ENCODE assay signal across 16 cellular contexts in the genomic region with DNA sequence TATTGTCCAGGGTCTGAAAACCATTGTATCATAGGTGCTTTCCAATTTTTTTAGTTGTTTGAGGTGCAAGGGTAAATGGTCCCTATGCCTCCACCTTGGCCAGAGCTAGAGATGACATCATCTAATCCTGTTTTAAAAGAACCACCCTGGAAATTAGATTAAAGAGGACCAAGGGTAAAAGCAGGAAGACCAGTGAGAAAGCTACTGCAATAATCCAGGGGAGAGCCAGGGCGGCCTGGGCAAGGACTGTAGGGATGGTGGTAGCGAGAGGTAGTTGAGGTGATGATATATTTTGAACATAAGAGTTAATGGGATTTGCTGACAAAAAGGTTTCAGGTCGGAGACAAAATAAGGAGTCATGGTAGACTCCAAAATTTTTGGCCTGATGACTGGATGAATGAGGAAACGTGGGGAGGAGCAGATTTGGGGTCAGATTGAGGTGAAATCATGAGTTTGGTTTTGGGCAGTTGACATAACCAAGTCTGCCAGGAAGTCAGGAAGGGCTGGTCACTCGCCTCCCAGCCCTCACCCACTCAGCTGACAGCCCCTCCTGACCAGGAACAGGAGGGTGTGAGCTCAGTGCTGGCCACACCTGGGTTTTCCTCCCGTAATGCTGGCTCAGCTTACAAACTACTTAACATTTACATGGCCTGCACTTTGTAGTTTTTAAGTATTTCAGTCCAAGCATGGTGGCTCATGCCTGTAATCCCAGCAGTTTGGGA. TPM values are rescaled to one million over a fixed set of nuclear protein-coding genes. Genes with fewer than 3 reads are reported as not detected.
A peak's percentile ranks its signal among the peaks of the same experiment; 100 is the strongest.
DNase-seq lines count a peak whose midpoint lies in the region; ATAC-seq and TF ChIP-seq lines count a peak whose summit lies in the region.
"Had no signal": no experiment of that assay in that cellular context is flagged by ENCODE, and none has a peak within 500 bp of the region (broad histone marks: within the 10 kb centered on the region; RNA-seq: fewer than 3 reads in every experiment).

No MANE protein-coding gene starts in this region.

- peaks cover 29% of the 10 kb centered on the region for H3K4me1 Mint-ChIP-seq in CD14-positive monocyte
- H3K4me1 Mint-ChIP-seq in mesothelial cell of epicardium: peaks cover 23% of the 10 kb centered on the region
- peaks cover 6% of the 10 kb centered on the region for H3K4me1 Mint-ChIP-seq in stimulated activated memory B cell treated with anti-CD40 and anti-IgM and Interleukin-4, amounts not matched to agents 10 μg/mL and 1 μg/mL and 100 μg/mL, for 72 hours
- H3K4me1 Mint-ChIP-seq: CD4-positive, alpha-beta memory T cell had no signal

- H3K27ac Mint-ChIP-seq in CD14-positive monocyte (peak overlapping the region in 5 of 7 donors; percentile 63 to 92 (median 80)), mesothelial cell of epicardium (peak overlapping the region; percentile 70)
- no peak overlapping the region for H3K27ac Mint-ChIP-seq in stimulated activated memory B cell treated with anti-CD40 and anti-IgM and Interleukin-4, amounts not matched to agents 10 μg/mL and 1 μg/mL and 100 μg/mL, for 72 hours
- H3K27ac Mint-ChIP-seq: CD4-positive, alpha-beta memory T cell; GM23338 had no signal

- H3K27me3 Mint-ChIP-seq in CD14-positive monocyte (ENCODE audit: low read depth in 3 of 3) (peaks cover 3 to 7% (median 5%) of the 10 kb centered on the region in 3 donors), mesothelial cell of epicardium (ENCODE audit: low read depth) (peaks cover 14% of the 10 kb centered on the region)
- peaks cover 36% of the 10 kb centered on the region for H3K27me3 Mint-ChIP-seq in stimulated activated memory B cell treated with anti-CD40 and anti-IgM and Interleukin-4, amounts not matched to agents 10 μg/mL and 1 μg/mL and 100 μg/mL, for 72 hours

- no peaks in the 10 kb centered on the region for H3K36me3 Mint-ChIP-seq in CD14-positive monocyte
- no peaks in the 10 kb centered on the region for H3K36me3 Mint-ChIP-seq in mesothelial cell of epicardium
- H3K36me3 Mint-ChIP-seq in stimulated activated memory B cell treated with anti-CD40 and anti-IgM and Interleukin-4, amounts not matched to agents 10 μg/mL and 1 μg/mL and 100 μg/mL, for 72 hours: no peaks in the 10 kb centered on the region
- H3K36me3 Mint-ChIP-seq: CD4-positive, alpha-beta memory T cell had no signal

- no peaks in the 10 kb centered on the region for H3K36me3 ChIP-seq in MG63
- H3K36me3 ChIP-seq: SJCRH30 had no signal

- peak; percentile 76 for DNase-seq in CD14-positive monocyte (ENCODE audit: low spot score)
- peak; percentile 33 for DNase-seq in MG63
- no peak for DNase-seq in mesothelial cell of epicardium (ENCODE audit: low spot score in 2 of 2, unreplicated experiment in 2 of 2)
- no peak for DNase-seq in NAMALWA (ENCODE audit: low spot score)
- DNase-seq: CD4-positive, alpha-beta memory T cell; KG1; MM.1S; NCI-H1417; NCI-H1930; NCI-H2171; NCI-H446 treated with DMSO at 0.1 percent for 48 hours; SJCRH30 had no signal

- peak; percentile 75 for ATAC-seq in esophagus mucosa
- no peak for ATAC-seq in HG03045 (IDR thresholded peaks at IDR 0.05; ENCODE audit: unreplicated experiment)
- no peak for ATAC-seq in stimulated activated memory B cell treated with anti-CD40 and anti-IgM and Interleukin-4, amounts not matched to agents 10 μg/mL and 1 μg/mL and 100 μg/mL, for 72 hours
- ATAC-seq: GM23338 had no signal

- H3K9me3 Mint-ChIP-seq in CD14-positive monocyte (peaks cover 0 to 3% (median 0%) of the 10 kb centered on the region in 7 donors), mesothelial cell of epicardium (no peaks in the 10 kb centered on the region)
- no peaks in the 10 kb centered on the region for H3K9me3 Mint-ChIP-seq in stimulated activated memory B cell treated with anti-CD40 and anti-IgM and Interleukin-4, amounts not matched to agents 10 μg/mL and 1 μg/mL and 100 μg/mL, for 72 hours
- H3K9me3 Mint-ChIP-seq: CD4-positive, alpha-beta memory T cell; GM23338 had no signal

- no peaks in the 10 kb centered on the region for H3K9me3 ChIP-seq in MG63
- H3K9me3 ChIP-seq: SJCRH30 had no signal

- H3K4me3 Mint-ChIP-seq in CD14-positive monocyte: peak overlapping the region in 1 of 2 donors; percentile 29
- no peak overlapping the region for H3K4me3 Mint-ChIP-seq in mesothelial cell of epicardium
- H3K4me3 Mint-ChIP-seq in stimulated activated memory B cell treated with anti-CD40 and anti-IgM and Interleukin-4, amounts not matched to agents 10 μg/mL and 1 μg/mL and 100 μg/mL, for 72 hours: no peak overlapping the region
- H3K4me3 Mint-ChIP-seq: CD4-positive, alpha-beta memory T cell; GM23338 had no signal

- no peak overlapping the region for H3K4me3 ChIP-seq in MG63
- H3K4me3 ChIP-seq: GM23338, SJCRH30 had no signal

- TF ChIP-seq CTCF in CD14-positive monocyte (IDR thresholded peaks at IDR 0.05): no peak
- TF ChIP-seq CTCF in mesothelial cell of epicardium (IDR thresholded peaks at IDR 0.05; ENCODE audit: unreplicated experiment): no peak

- H3K27me3 ChIP-seq in MG63: no peaks in the 10 kb centered on the region
- H3K27me3 ChIP-seq: SJCRH30 had no signal

- intact Hi-C loops in CD14-positive monocyte (cut with micrococcal nuclease): loop anchor here in 1 of 2 donors (1.0 kb wide), 1 partner anchor 13 kb away; no protein-coding TSS in a partner anchor

RNA-seq across cellular contexts. Expression of a gene that starts 23.0 kb away (rescaled TPM):
- not detected for polyA plus RNA-seq in CD14-positive monocyte
- 0.23 and 0.35 TPM in 2 replicates for total RNA-seq in MG63 (2014; rRNA removed; shearing (Covaris generic); ENCODE audit: low replicate concordance)
- total RNA-seq in esophagus mucosa (2.5 TPM), mesothelial cell of epicardium (1.2 to 1.9 TPM (median 1.5 TPM) in 3 replicates)
- total RNA-seq: CD4-positive, alpha-beta memory T cell; SJCRH30 had no signal
- polyA plus RNA-seq: CD4-positive, alpha-beta memory T cell had no signal

RNA-seq across cellular contexts. Expression of a gene that starts 42.9 kb away (rescaled TPM):
- under 1 TPM; 0.05 to 0.11 TPM for polyA plus RNA-seq in CD14-positive monocyte
- not detected in 2 replicates for total RNA-seq in MG63 (2014; rRNA removed; shearing (Covaris generic); ENCODE audit: low replicate concordance)
- total RNA-seq in esophagus mucosa (not detected), mesothelial cell of epicardium (not detected in 3 replicates)
- total RNA-seq: GM23338, SJCRH30 had no signal
- polyA plus RNA-seq: GM23338 had no signal

RNA-seq across cellular contexts. Expression of a gene that starts 46.8 kb away (rescaled TPM):
- not detected for polyA plus RNA-seq in CD14-positive monocyte
- total RNA-seq in MG63 (2014; rRNA removed; shearing (Covaris generic); ENCODE audit: low replicate concordance): not detected in 2 replicates
- 0.32 TPM for total RNA-seq in esophagus mucosa
- 2.3 to 2.5 TPM (median 2.4 TPM) in 3 replicates for total RNA-seq in mesothelial cell of epicardium
- total RNA-seq: CD4-positive, alpha-beta memory T cell; SJCRH30 had no signal
- polyA plus RNA-seq: CD4-positive, alpha-beta memory T cell; GM23338 had no signal

RNA-seq across cellular contexts. Expression of a gene that starts 52.8 kb away (rescaled TPM):
- polyA plus RNA-seq in CD14-positive monocyte: not detected
- not detected in 2 replicates for total RNA-seq in MG63 (2014; rRNA removed; shearing (Covaris generic); ENCODE audit: low replicate concordance)
- total RNA-seq in esophagus mucosa (208 TPM), mesothelial cell of epicardium (0.66 to 0.99 TPM (median 0.94 TPM) in 3 replicates)
- total RNA-seq: SJCRH30 had no signal
- polyA plus RNA-seq: CD4-positive, alpha-beta memory T cell had no signal

Comparison
In these comparisons a context has a peak if more than half of its experiments do, and no peak if none do; other contexts are left out.
1. DNase-seq: peak in CD14-positive monocyte (single experiment) and MG63 (single experiment); none in mesothelial cell of epicardium (0 of 2) and NAMALWA (single experiment).